In genomic region chr15:42129364-42129763, GRCh38 we compare ENCODE assay signal across 15 cellular contexts.
DNase-seq lines count a peak whose midpoint lies in the region; TF ChIP-seq lines count a peak whose summit lies in the region.
"Had no signal": no experiment of that assay in that cellular context is flagged by ENCODE, and none has a peak within 500 bp of the region (broad histone marks: within the 10 kb centered on the region; RNA-seq: fewer than 3 reads in every experiment).

No MANE protein-coding gene starts in this region.

- DNase-seq in GM12865 (ENCODE audit: low read depth) (no peak), HS-5 (ENCODE audit: low read depth) (peak; percentile 25), RKO (ENCODE audit: low spot score) (peak; percentile 3), foreskin melanocyte (no peak), NCI-H2196 (lab: John Stamatoyannopoulos, UW; ENCODE audit: unreplicated experiment) (no peak), NCI-H128 (lab: John Stamatoyannopoulos, UW; ENCODE audit: unreplicated experiment) (no peak)
- DNase-seq: CD4-positive, alpha-beta T cell; CD8-positive, alpha-beta memory T cell; DMS 273 treated with DMSO at 0.1 percent for 48 hours; DMS79; EL; GDM1; GM23248; H7; HCEC 1CT had no signal

- peak overlapping the region; percentile 16; the same call in 1 of the 2 replicates for H3K4me3 ChIP-seq in GM12865 (ENCODE audit: low read depth, low read length)
- H3K4me3 ChIP-seq: GM23248 had no signal

- no peak for TF ChIP-seq CTCF in GM12865 (IDR thresholded peaks at IDR 0.05; ENCODE audit: insufficient read depth, low read depth, low read length, missing control alignments)

Comparison
In these comparisons a context has a peak if more than half of its experiments do, and no peak if none do; other contexts are left out.
1. DNase-seq: peak in HS-5 (single experiment) and RKO (single experiment); none in GM12865 (single experiment), foreskin melanocyte (single experiment), NCI-H2196 (single experiment) and NCI-H128 (single experiment).